8 cellular contexts compared by ENCODE assay signal in genomic region chr7:30134011-30134410, GRCh38. TPM values are rescaled to one million over a fixed set of nuclear protein-coding genes. Genes with fewer than 3 reads are reported as not detected.
DNase-seq lines count a peak whose midpoint lies in the region; ATAC-seq and TF ChIP-seq lines count a peak whose summit lies in the region.

No MANE protein-coding gene starts in this region.

- H3K4me3 ChIP-seq in lower lobe of right lung, result peak overlapping the region; percentile 92

- H3K9me3 Mint-ChIP-seq in activated naive CD4-positive, alpha-beta T cell treated with anti-CD3 and anti-CD28 coated beads, Interleukin-2, amount 10 ng/mL, durations not matched to agents 7 days and 5 days, result no peaks in the 10 kb centered on the region
- H3K9me3 Mint-ChIP-seq in type B pancreatic cell, result no peaks in the 10 kb centered on the region

- no peak for DNase-seq in activated naive CD4-positive, alpha-beta T cell treated with anti-CD3 and anti-CD28 coated beads, Interleukin-2, amount 10 ng/mL, durations not matched to agents 7 days and 5 days
- no peak for DNase-seq in activated naive CD4-positive, alpha-beta T cell treated with Interleukin-2 at 50 U/mL for 16 hours
- DNase-seq in lower lobe of right lung, result no peak
- DNase-seq in type B pancreatic cell (ENCODE audit: extremely low spot score, unreplicated experiment), result no peak
- no peak for DNase-seq in NCI-H187 (lab: John Stamatoyannopoulos, UW)

- peaks cover 12% of the 10 kb centered on the region for H3K4me1 Mint-ChIP-seq in activated naive CD4-positive, alpha-beta T cell treated with anti-CD3 and anti-CD28 coated beads, Interleukin-2, amount 10 ng/mL, durations not matched to agents 7 days and 5 days
- peaks cover 9% of the 10 kb centered on the region for H3K4me1 Mint-ChIP-seq in type B pancreatic cell (ENCODE audit: unreplicated experiment)

- H3K27me3 Mint-ChIP-seq in activated naive CD4-positive, alpha-beta T cell treated with anti-CD3 and anti-CD28 coated beads, Interleukin-2, amount 10 ng/mL, durations not matched to agents 7 days and 5 days, result peaks cover 54% of the 10 kb centered on the region
- H3K27me3 Mint-ChIP-seq in type B pancreatic cell, result no peaks in the 10 kb centered on the region

- peak overlapping the region; percentile 41 for H3K27ac ChIP-seq in angular gyrus (ENCODE audit: low read depth, low read length)
- peak overlapping the region; percentile 92 for H3K27ac ChIP-seq in lower lobe of right lung

- no peaks in the 10 kb centered on the region for H3K36me3 Mint-ChIP-seq in activated naive CD4-positive, alpha-beta T cell treated with anti-CD3 and anti-CD28 coated beads, Interleukin-2, amount 10 ng/mL, durations not matched to agents 7 days and 5 days
- peaks cover 3% of the 10 kb centered on the region for H3K36me3 Mint-ChIP-seq in type B pancreatic cell

- intact Hi-C loops in lower lobe of right lung (cut with DNase I), result no loop called here

- CTCF ChIA-PET in activated naive CD4-positive, alpha-beta T cell treated with anti-CD3 and anti-CD28 coated beads, Interleukin-2, amount 10 ng/mL, durations not matched to agents 7 days and 5 days (lab: Charles Lee), result interaction anchor here (1.1 to 1.7 kb wide), 2 partner anchors 25 to 28 kb away, joined by 3 to 8 read pairs; no protein-coding TSS in a partner anchor

- peak overlapping the region; percentile 57 for H3K27ac Mint-ChIP-seq in activated naive CD4-positive, alpha-beta T cell treated with anti-CD3 and anti-CD28 coated beads, Interleukin-2, amount 10 ng/mL, durations not matched to agents 7 days and 5 days
- peak overlapping the region; percentile 91 for H3K27ac Mint-ChIP-seq in type B pancreatic cell

- H3K4me1 ChIP-seq in lower lobe of right lung, result peaks cover 32% of the 10 kb centered on the region

- peak overlapping the region; percentile 76 for H3K4me3 Mint-ChIP-seq in activated naive CD4-positive, alpha-beta T cell treated with anti-CD3 and anti-CD28 coated beads, Interleukin-2, amount 10 ng/mL, durations not matched to agents 7 days and 5 days
- H3K4me3 Mint-ChIP-seq in type B pancreatic cell, result peak overlapping the region; percentile 91

- no peaks in the 10 kb centered on the region for H3K27me3 ChIP-seq in lower lobe of right lung (ENCODE audit: low read depth)

- TF ChIP-seq CTCF in lower lobe of right lung (IDR thresholded peaks at IDR 0.05) (no peak), type B pancreatic cell (conservative IDR thresholded peaks at IDR 0.05) (no peak)

- no peaks in the 10 kb centered on the region for H3K36me3 ChIP-seq in lower lobe of right lung

- ATAC-seq in lower lobe of right lung (peak; percentile 18 to 49), HG03342 (IDR thresholded peaks at IDR 0.05; ENCODE audit: unreplicated experiment) (no peak), HG03025 (IDR thresholded peaks at IDR 0.05; ENCODE audit: low FRiP score, unreplicated experiment) (no peak)

- H3K9me3 ChIP-seq in lower lobe of right lung, result no peaks in the 10 kb centered on the region

RNA-seq across cellular contexts. Expression of gene MTURN, which starts 0.8 kb away (rescaled TPM):
- total RNA-seq in lower lobe of right lung, result 39.4 TPM
- 16.6 and 23.3 TPM in 2 replicates for total RNA-seq in type B pancreatic cell (ENCODE audit: low replicate concordance)

Comparison
In these comparisons a context has a peak if more than half of its experiments do, and no peak if none do; other contexts are left out.
1. ATAC-seq: peak in lower lobe of right lung (2 of 2); none in HG03342 (single experiment) and HG03025 (single experiment).